Comparison of ENCODE assay signal across 1 cellular context in the genomic region with DNA sequence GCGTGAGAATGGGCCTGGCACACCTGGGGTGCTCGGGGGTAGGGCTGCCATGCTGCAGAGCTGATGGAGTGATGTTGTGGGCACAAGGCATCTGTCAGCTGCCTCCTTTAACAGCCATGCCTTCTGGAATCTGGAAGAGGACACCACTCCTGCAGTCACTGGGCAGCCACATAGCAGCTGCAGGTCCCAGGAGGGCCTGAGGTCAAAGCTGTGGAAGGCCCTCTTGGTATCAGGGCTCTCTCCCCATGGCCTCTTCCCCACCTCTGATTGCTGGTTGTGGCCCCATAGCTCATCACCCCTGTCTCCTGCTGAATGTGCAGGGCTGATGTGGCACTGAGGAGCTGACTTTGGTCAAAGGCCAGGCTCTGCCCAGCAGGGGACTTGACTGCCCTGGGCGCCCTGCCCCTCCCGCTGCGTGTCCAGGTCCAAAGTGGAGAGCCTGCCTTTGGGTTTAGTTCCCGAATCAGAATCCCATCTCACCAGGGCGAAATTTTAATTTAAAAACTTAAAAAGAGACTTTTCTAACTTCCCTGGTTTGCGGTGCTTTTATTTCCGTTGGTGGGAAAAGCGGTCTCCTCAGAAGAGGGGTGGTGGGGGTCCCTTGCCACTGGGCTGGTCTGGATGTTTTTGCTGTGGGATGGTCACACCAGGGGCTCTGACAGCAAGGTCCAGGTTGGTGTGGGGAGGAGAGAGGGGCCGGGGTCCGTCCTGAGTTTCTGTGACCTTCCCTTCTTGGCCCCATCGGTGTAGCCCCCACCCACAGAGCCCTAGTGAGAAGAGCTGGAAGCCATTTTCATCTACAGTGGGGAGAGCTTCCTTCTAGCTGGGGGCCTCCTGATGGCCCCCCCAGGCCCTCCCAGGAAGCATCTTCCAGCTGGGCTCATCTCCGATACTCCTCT.
TF ChIP-seq lines count a peak whose summit lies in the region.

No MANE protein-coding gene starts in this region.

TF ChIP-seq in HepG2, 621 proteins besides CTCF, POLR2A, EP300 and RAD21:
- TF ChIP-seq, protein P1, sequence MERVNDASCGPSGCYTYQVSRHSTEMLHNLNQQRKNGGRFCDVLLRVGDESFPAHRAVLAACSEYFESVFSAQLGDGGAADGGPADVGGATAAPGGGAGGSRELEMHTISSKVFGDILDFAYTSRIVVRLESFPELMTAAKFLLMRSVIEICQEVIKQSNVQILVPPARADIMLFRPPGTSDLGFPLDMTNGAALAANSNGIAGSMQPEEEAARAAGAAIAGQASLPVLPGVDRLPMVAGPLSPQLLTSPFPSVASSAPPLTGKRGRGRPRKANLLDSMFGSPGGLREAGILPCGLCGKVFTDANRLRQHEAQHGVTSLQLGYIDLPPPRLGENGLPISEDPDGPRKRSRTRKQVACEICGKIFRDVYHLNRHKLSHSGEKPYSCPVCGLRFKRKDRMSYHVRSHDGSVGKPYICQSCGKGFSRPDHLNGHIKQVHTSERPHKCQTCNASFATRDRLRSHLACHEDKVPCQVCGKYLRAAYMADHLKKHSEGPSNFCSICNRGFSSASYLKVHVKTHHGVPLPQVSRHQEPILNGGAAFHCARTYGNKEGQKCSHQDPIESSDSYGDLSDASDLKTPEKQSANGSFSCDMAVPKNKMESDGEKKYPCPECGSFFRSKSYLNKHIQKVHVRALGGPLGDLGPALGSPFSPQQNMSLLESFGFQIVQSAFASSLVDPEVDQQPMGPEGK (CRISPR knock-in tag; IDR thresholded peaks at IDR 0.05), result peak; percentile 42; the same call in 1 of the 2 replicates
- TF ChIP-seq POLR2G (IDR thresholded peaks at IDR 0.05; ENCODE audit: low read depth, low read length) (peak; percentile 18; the same call in 1 of the 2 replicates), ZC3H13 (CRISPR knock-in tag; IDR thresholded peaks at IDR 0.05) (peak; percentile 58; the same call in 1 of the 2 replicates), ZBTB33 (CRISPR knock-in tag; IDR thresholded peaks at IDR 0.05) (peak; percentile 60), SKIL (CRISPR knock-in tag; IDR thresholded peaks at IDR 0.05; ENCODE audit: borderline replicate concordance) (no peak), HNRNPL (IDR thresholded peaks at IDR 0.05; ENCODE audit: low read depth, low read length) (peak; percentile 75; the same call in 1 of the 2 replicates), HNF4A (CRISPR knock-in tag; IDR thresholded peaks at IDR 0.05) (0 out of 2 replicates have a peak, but pooled peaks have one; percentile 5), TBX3 (IDR thresholded peaks at IDR 0.05; ENCODE audit: borderline replicate concordance) (no peak), LCORL (IDR thresholded peaks at IDR 0.05) (no peak), LCORL (CRISPR knock-in tag; IDR thresholded peaks at IDR 0.05) (0 out of 2 replicates have a peak, but pooled peaks have one; percentile 23), SRSF1 (optimal IDR thresholded peaks at IDR 0.05; ENCODE audit: low read depth, low read length) (peak; percentile 26), SNRNP70 (IDR thresholded peaks at IDR 0.05; ENCODE audit: low read depth, low read length) (no peak), CREBL2 (CRISPR knock-in tag; IDR thresholded peaks at IDR 0.05; ENCODE audit: borderline replicate concordance) (no peak), RBM22 (optimal IDR thresholded peaks at IDR 0.05; ENCODE audit: low read length) (peak; percentile 57), MYPOP (CRISPR knock-in tag; IDR thresholded peaks at IDR 0.05) (peak; percentile 27; the same call in 1 of the 2 replicates)
- TF ChIP-seq, protein P2, sequence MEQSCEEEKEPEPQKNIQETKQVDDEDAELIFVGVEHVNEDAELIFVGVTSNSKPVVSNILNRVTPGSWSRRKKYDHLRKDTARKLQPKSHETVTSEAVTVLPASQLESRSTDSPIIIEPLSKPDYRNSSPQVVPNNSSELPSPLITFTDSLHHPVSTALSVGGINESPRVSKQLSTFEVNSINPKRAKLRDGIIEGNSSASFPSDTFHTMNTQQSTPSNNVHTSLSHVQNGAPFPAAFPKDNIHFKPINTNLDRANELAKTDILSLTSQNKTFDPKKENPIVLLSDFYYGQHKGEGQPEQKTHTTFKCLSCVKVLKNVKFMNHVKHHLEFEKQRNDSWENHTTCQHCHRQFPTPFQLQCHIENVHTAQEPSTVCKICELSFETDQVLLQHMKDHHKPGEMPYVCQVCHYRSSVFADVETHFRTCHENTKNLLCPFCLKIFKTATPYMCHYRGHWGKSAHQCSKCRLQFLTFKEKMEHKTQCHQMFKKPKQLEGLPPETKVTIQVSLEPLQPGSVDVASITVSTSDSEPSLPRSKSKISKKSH (CRISPR knock-in tag; IDR thresholded peaks at IDR 0.05; ENCODE audit: borderline replicate concordance), result 0 out of 2 replicates have a peak, but pooled peaks have one; percentile 26
